Comparison of ENCODE assay signal across 8 cellular contexts in genomic region chr2:85355521-85355920, GRCh38. TPM values are rescaled to one million over a fixed set of nuclear protein-coding genes. Genes with fewer than 3 reads are reported as not detected.
DNase-seq lines count a peak whose midpoint lies in the region; ATAC-seq and TF ChIP-seq lines count a peak whose summit lies in the region.

No MANE protein-coding gene starts in this region.

- DNase-seq in activated T-cell treated with anti-CD3 and anti-CD28 coated beads, Interleukin-2, amount 50 U/mL, for 24 hours = no peak
- no peak for DNase-seq in activated T-cell treated with anti-CD3 and anti-CD28 coated beads, Interleukin-2, amount 50 U/mL, for 48 hours
- DNase-seq in activated naive CD8-positive, alpha-beta T cell treated with anti-CD3 and anti-CD28 coated beads, Interleukin-2, amount 50 U/mL, for 24 hours = no peak
- DNase-seq in kidney tubule cell (ENCODE audit: low spot score) (peak; percentile 18), tibial nerve (ENCODE audit: low spot score in 2 of 2) (no peak), LoVo (ENCODE audit: low spot score) (no peak), SKM-1 (lab: John Stamatoyannopoulos, UW; ENCODE audit: unreplicated experiment) (no peak), NCI-H226 (no peak)

- H3K36me3 ChIP-seq in tibial nerve = peaks cover 0 to 32% (median 4%) of the 10 kb centered on the region in 3 donors

- H3K9me3 ChIP-seq in tibial nerve = no peaks in the 10 kb centered on the region

- TF ChIP-seq CTCF in tibial nerve (IDR thresholded peaks at IDR 0.05) = no peak

- no peak for TF ChIP-seq POLR2A in tibial nerve (IDR thresholded peaks at IDR 0.05)

- no peak for ATAC-seq in activated naive CD8-positive, alpha-beta T cell treated with anti-CD3 and anti-CD28 coated beads, Interleukin-2, amount 50 U/mL, for 24 hours

- H3K27ac ChIP-seq in tibial nerve = peak overlapping the region in 1 of 4 donors; percentile 90

- H3K4me3 Mint-ChIP-seq in activated T-cell treated with anti-CD3 and anti-CD28 coated beads, Interleukin-2, amount 50 U/mL, for 24 hours = peak overlapping the region; percentile 90
- H3K4me3 Mint-ChIP-seq in activated naive CD8-positive, alpha-beta T cell treated with anti-CD3 and anti-CD28 coated beads, Interleukin-2, amount 50 U/mL, for 24 hours = peak overlapping the region; percentile 93

- H3K4me1 ChIP-seq in tibial nerve = peaks cover 0 to 35% (median 10%) of the 10 kb centered on the region in 4 donors

- WGBS in tibial nerve, 2 donors = 77 to 90% methylated on average over 3 of the region's 3 CpGs

- peaks cover 49% of the 10 kb centered on the region for H3K4me1 Mint-ChIP-seq in activated T-cell treated with anti-CD3 and anti-CD28 coated beads, Interleukin-2, amount 50 U/mL, for 24 hours (ENCODE audit: low read depth)
- peaks cover 35% of the 10 kb centered on the region for H3K4me1 Mint-ChIP-seq in activated naive CD8-positive, alpha-beta T cell treated with anti-CD3 and anti-CD28 coated beads, Interleukin-2, amount 50 U/mL, for 24 hours

- no peaks in the 10 kb centered on the region for H3K9me3 Mint-ChIP-seq in activated T-cell treated with anti-CD3 and anti-CD28 coated beads, Interleukin-2, amount 50 U/mL, for 24 hours
- H3K9me3 Mint-ChIP-seq in activated naive CD8-positive, alpha-beta T cell treated with anti-CD3 and anti-CD28 coated beads, Interleukin-2, amount 50 U/mL, for 24 hours = no peaks in the 10 kb centered on the region

- H3K4me3 ChIP-seq in tibial nerve = peak overlapping the region in 3 of 4 donors; percentile 70 to 92 (median 81)

- no peaks in the 10 kb centered on the region for H3K27me3 ChIP-seq in tibial nerve

- H3K27me3 Mint-ChIP-seq in activated T-cell treated with anti-CD3 and anti-CD28 coated beads, Interleukin-2, amount 50 U/mL, for 24 hours = no peaks in the 10 kb centered on the region
- no peaks in the 10 kb centered on the region for H3K27me3 Mint-ChIP-seq in activated naive CD8-positive, alpha-beta T cell treated with anti-CD3 and anti-CD28 coated beads, Interleukin-2, amount 50 U/mL, for 24 hours

- peak overlapping the region; percentile 76 for H3K27ac Mint-ChIP-seq in activated T-cell treated with anti-CD3 and anti-CD28 coated beads, Interleukin-2, amount 50 U/mL, for 24 hours
- peak overlapping the region; percentile 60 for H3K27ac Mint-ChIP-seq in activated naive CD8-positive, alpha-beta T cell treated with anti-CD3 and anti-CD28 coated beads, Interleukin-2, amount 50 U/mL, for 24 hours

- peaks cover 72% of the 10 kb centered on the region for H3K36me3 Mint-ChIP-seq in activated T-cell treated with anti-CD3 and anti-CD28 coated beads, Interleukin-2, amount 50 U/mL, for 24 hours (ENCODE audit: low read depth)
- peaks cover 28% of the 10 kb centered on the region for H3K36me3 Mint-ChIP-seq in activated naive CD8-positive, alpha-beta T cell treated with anti-CD3 and anti-CD28 coated beads, Interleukin-2, amount 50 U/mL, for 24 hours (ENCODE audit: low read depth)

- TF ChIP-seq EP300 in tibial nerve (IDR thresholded peaks at IDR 0.05) = no peak

RNA-seq across cellular contexts. Expression of gene ELMOD3, which starts 1.0 kb away (rescaled TPM):
- total RNA-seq in tibial nerve = 10 to 100 TPM; 21.2 to 39.0 (median 35.4) TPM

RNA-seq across cellular contexts. Expression of gene RETSAT, which starts 1.2 kb away (rescaled TPM):
- total RNA-seq in tibial nerve = 100 to 1,000 TPM in 2 of 4 donors, 10 to 100 TPM in 2; 74.7 to 113 (median 97.5) TPM

RNA-seq across cellular contexts. Expression of gene TGOLN2, which starts 27.7 kb away (rescaled TPM):
- total RNA-seq in tibial nerve = 100 to 1,000 TPM in 3 of 4 donors, 10 to 100 TPM in 1; 96.9 to 128 (median 109) TPM

RNA-seq across cellular contexts. Expression of gene CAPG, which starts 54.6 kb away (rescaled TPM):
- total RNA-seq in tibial nerve = 10 to 100 TPM; 58.8 to 67.8 (median 67.7) TPM
